In genomic region chr12:3532931-3533702, GRCh38 we compare ENCODE assay signal across 25 cellular contexts. TPM values are rescaled to one million over a fixed set of nuclear protein-coding genes. Genes with fewer than 3 reads are reported as not detected.
"Had no signal": no experiment of that assay in that cellular context is flagged by ENCODE, and none has a peak within 500 bp of the region (broad histone marks: within the 10 kb centered on the region; RNA-seq: fewer than 3 reads in every experiment).

No MANE protein-coding gene starts in this region.

- H3K4me3 ChIP-seq: ascending aorta, pancreas, psoas muscle, right lobe of liver, testis, upper lobe of left lung had no signal

- H3K36me3 ChIP-seq: ascending aorta, neutrophil, pancreas, right lobe of liver, upper lobe of left lung, WERI-Rb-1 had no signal

- H3K9me3 Mint-ChIP-seq: activated CD4-positive, alpha-beta T cell treated with anti-CD3 and anti-CD28 coated beads, Interleukin-2, amount 10 ng/mL, durations not matched to agents 7 days and 5 days; natural killer cell treated with Interleukin-12 subunit alpha and Interleukin-12 subunit beta and Interleukin-15 and Interleukin-18, amount 100 ng/mL, for 72 hours had no signal

- ATAC-seq: activated CD8-positive, alpha-beta T cell treated with anti-CD3 and anti-CD28 coated beads, Interleukin-2, amount 10 ng/mL, durations not matched to agents 7 days and 5 days; activated naive CD4-positive, alpha-beta T cell treated with anti-CD3 and anti-CD28 coated beads, Interleukin-2, amount 50 U/mL, for 72 hours; activated T-helper 17 cell treated with anti-CD3 and anti-CD28 coated beads, Interleukin-2, amount 50 U/mL, for 72 hours; natural killer cell treated with Interleukin-12 subunit alpha and Interleukin-12 subunit beta and Interleukin-15 and Interleukin-18, amount 100 ng/mL, for 72 hours; SK-N-SH treated with all-trans-retinoic acid at 6 μM for 48 hours; stimulated activated naive B cell treated with anti-CD40 and anti-IgM and Interleukin-4, amounts not matched to agents 10 μg/mL and 1 μg/mL and 100 μg/mL, for 72 hours had no signal

- H3K4me3 Mint-ChIP-seq: activated CD4-positive, alpha-beta T cell treated with anti-CD3 and anti-CD28 coated beads, Interleukin-2, amount 10 ng/mL, durations not matched to agents 7 days and 5 days; activated CD8-positive, alpha-beta T cell treated with anti-CD3 and anti-CD28 coated beads, Interleukin-2, amount 10 ng/mL, durations not matched to agents 7 days and 5 days; activated T-cell treated with anti-CD3 and anti-CD28 coated beads, Interleukin-2, amount 50 U/mL, for 24 hours; activated T-helper 17 cell treated with anti-CD3 and anti-CD28 coated beads, Interleukin-2, amount 50 U/mL, for 72 hours; natural killer cell treated with Interleukin-12 subunit alpha and Interleukin-12 subunit beta and Interleukin-15 and Interleukin-18, amount 100 ng/mL, for 72 hours; stimulated activated naive B cell treated with anti-CD40 and anti-IgM and Interleukin-4, amounts not matched to agents 10 μg/mL and 1 μg/mL and 100 μg/mL, for 72 hours; T-helper 2 cell treated with Interferon-gamma antibody and Interleukin-4, amounts not matched to agents 5 μg/mL and 100 μg/mL, for 36 hours had no signal

- H3K36me3 Mint-ChIP-seq: stimulated activated naive B cell treated with anti-CD40 and anti-IgM and Interleukin-4, amounts not matched to agents 10 μg/mL and 1 μg/mL and 100 μg/mL, for 72 hours had no signal

- H3K4me1 Mint-ChIP-seq: activated CD4-positive, alpha-beta T cell treated with anti-CD3 and anti-CD28 coated beads, Interleukin-2, amount 10 ng/mL, durations not matched to agents 7 days and 5 days; activated T-helper 17 cell treated with anti-CD3 and anti-CD28 coated beads, Interleukin-2, amount 50 U/mL, for 72 hours; stimulated activated naive B cell treated with anti-CD40 and anti-IgM and Interleukin-4, amounts not matched to agents 10 μg/mL and 1 μg/mL and 100 μg/mL, for 72 hours had no signal

- H3K27me3 ChIP-seq: ascending aorta, pancreas, right lobe of liver, testis, upper lobe of left lung had no signal

- H3K27ac ChIP-seq: ascending aorta, neutrophil, pancreas, right lobe of liver, upper lobe of left lung, WERI-Rb-1 had no signal

- DNase-seq: activated CD4-positive, alpha-beta T cell treated with anti-CD3 and anti-CD28 coated beads, Interleukin-2, amount 10 ng/mL, durations not matched to agents 7 days and 5 days; activated CD4-positive, CD25-positive, alpha-beta regulatory T cell treated with anti-CD3 and anti-CD28 coated beads, Interleukin-2, amount 50 U/mL, for 72 hours; activated CD8-positive, alpha-beta T cell treated with anti-CD3 and anti-CD28 coated beads, Interleukin-2, amount 10 ng/mL, durations not matched to agents 7 days and 5 days; activated T-cell treated with anti-CD3 and anti-CD28 coated beads, Interleukin-2, amount 50 U/mL, for 24 hours; effector CD8-positive, alpha-beta T cell; foreskin melanocyte; left colon; mammary epithelial cell; pancreas; right lobe of liver; small intestine; stimulated activated CD4-positive, alpha-beta T cell treated with anti-CD3 and anti-CD28 coated beads, Interleukin-2, amount 100 ng/mL, for 24 hours; stimulated activated naive B cell treated with anti-CD40 and anti-IgM and Interleukin-4, amounts not matched to agents 10 μg/mL and 1 μg/mL and 100 μg/mL, for 72 hours; WERI-Rb-1 had no signal

- H3K9me3 ChIP-seq: ascending aorta, neutrophil, pancreas, right lobe of liver, testis, upper lobe of left lung had no signal

- H3K27ac Mint-ChIP-seq: activated CD4-positive, alpha-beta T cell treated with anti-CD3 and anti-CD28 coated beads, Interleukin-2, amount 10 ng/mL, durations not matched to agents 7 days and 5 days; activated CD8-positive, alpha-beta T cell treated with anti-CD3 and anti-CD28 coated beads, Interleukin-2, amount 10 ng/mL, durations not matched to agents 7 days and 5 days; activated naive CD4-positive, alpha-beta T cell treated with anti-CD3 and anti-CD28 coated beads, Interleukin-2, amount 50 U/mL, for 72 hours; activated T-cell treated with anti-CD3 and anti-CD28 coated beads, Interleukin-2, amount 50 U/mL, for 24 hours; activated T-helper 17 cell treated with anti-CD3 and anti-CD28 coated beads, Interleukin-2, amount 50 U/mL, for 72 hours; natural killer cell treated with Interleukin-12 subunit alpha and Interleukin-12 subunit beta and Interleukin-15 and Interleukin-18, amount 100 ng/mL, for 72 hours; stimulated activated naive B cell treated with anti-CD40 and anti-IgM and Interleukin-4, amounts not matched to agents 10 μg/mL and 1 μg/mL and 100 μg/mL, for 72 hours; T-helper 2 cell treated with Interferon-gamma antibody and Interleukin-4, amounts not matched to agents 5 μg/mL and 100 μg/mL, for 36 hours had no signal

- H3K4me1 ChIP-seq: ascending aorta, pancreas, right lobe of liver had no signal

RNA-seq across cellular contexts. Expression of gene PRMT8, which starts 42.1 kb away (rescaled TPM):
- total RNA-seq: activated CD4-positive, alpha-beta T cell treated with anti-CD3 and anti-CD28 coated beads, Interleukin-2, amount 10 ng/mL, durations not matched to agents 7 days and 5 days; activated CD8-positive, alpha-beta T cell treated with anti-CD3 and anti-CD28 coated beads, Interleukin-2, amount 10 ng/mL, durations not matched to agents 7 days and 5 days; activated naive CD4-positive, alpha-beta T cell treated with anti-CD3 and anti-CD28 coated beads, Interleukin-2, amount 50 U/mL, for 72 hours; activated T-helper 17 cell treated with anti-CD3 and anti-CD28 coated beads, Interleukin-2, amount 50 U/mL, for 72 hours; ascending aorta; left colon; natural killer cell treated with Interleukin-12 subunit alpha and Interleukin-12 subunit beta and Interleukin-15 and Interleukin-18, amount 100 ng/mL, for 72 hours; psoas muscle; right lobe of liver had no signal
- polyA plus RNA-seq: esophagus had no signal
